In the genomic region with DNA sequence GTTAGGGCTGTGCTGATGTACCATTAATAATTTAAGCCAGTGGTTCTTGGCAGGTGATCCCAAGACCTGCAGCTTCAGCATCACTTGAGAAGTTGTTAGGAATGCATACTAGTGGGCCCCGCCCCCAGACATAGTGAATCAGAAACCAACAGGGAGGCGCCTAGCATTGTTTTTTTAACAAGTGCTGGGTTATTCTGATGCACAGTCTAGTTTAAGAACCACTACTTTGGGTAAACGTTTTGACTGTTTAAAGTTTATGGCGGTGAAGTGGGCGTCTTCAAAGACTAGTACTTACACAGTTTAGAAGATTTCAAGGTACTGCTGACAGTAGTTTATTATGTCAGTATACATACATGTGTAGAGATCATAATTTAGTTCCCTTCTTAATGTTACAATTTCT, we compare ENCODE assay signal across 23 cellular contexts.
"Had no signal": no experiment of that assay in that cellular context is flagged by ENCODE, and none has a peak within 500 bp of the region (broad histone marks: within the 10 kb centered on the region; RNA-seq: fewer than 3 reads in every experiment).

No MANE protein-coding gene starts in this region.

- H3K4me1 Mint-ChIP-seq: activated B cell treated with CpG ODN at 0.5 μM for 24 hours; neural crest cell; stimulated activated naive B cell treated with anti-CD40 and anti-IgM and Interleukin-4, amounts not matched to agents 10 μg/mL and 1 μg/mL and 100 μg/mL, for 72 hours had no signal

- H3K9me3 Mint-ChIP-seq: activated B cell treated with CpG ODN at 0.5 μM for 24 hours; activated naive CD4-positive, alpha-beta T cell treated with anti-CD3 and anti-CD28 coated beads, Interleukin-2, amount 50 U/mL, for 72 hours; neural crest cell; stimulated activated naive B cell treated with anti-CD40 and anti-IgM and Interleukin-4, amounts not matched to agents 10 μg/mL and 1 μg/mL and 100 μg/mL, for 72 hours had no signal

- H3K27me3 Mint-ChIP-seq: activated B cell treated with CpG ODN at 0.5 μM for 24 hours; stimulated activated naive B cell treated with anti-CD40 and anti-IgM and Interleukin-4, amounts not matched to agents 10 μg/mL and 1 μg/mL and 100 μg/mL, for 72 hours had no signal

- H3K36me3 ChIP-seq: uterus had no signal

- H3K4me3 Mint-ChIP-seq: activated B cell treated with CpG ODN at 0.5 μM for 24 hours; neural crest cell; stimulated activated naive B cell treated with anti-CD40 and anti-IgM and Interleukin-4, amounts not matched to agents 10 μg/mL and 1 μg/mL and 100 μg/mL, for 72 hours had no signal

- ATAC-seq: gastrocnemius medialis; left cardiac atrium; mucosa of descending colon; sciatic nerve; stimulated activated naive B cell treated with anti-CD40 and anti-IgM and Interleukin-4, amounts not matched to agents 10 μg/mL and 1 μg/mL and 100 μg/mL, for 72 hours had no signal

- DNase-seq: activated B cell treated with CpG ODN at 0.5 μM for 24 hours; activated CD4-positive, alpha-beta T cell treated with anti-CD3 and anti-CD28 coated beads for 48 hours; activated CD8-positive, alpha-beta memory T cell treated with anti-CD3 and anti-CD28 coated beads, Interleukin-2, amount 50 U/mL, for 4 hours; activated gamma-delta T cell; aorta; brain microvascular endothelial cell; central memory CD4-positive, alpha-beta T cell; effector memory CD4-positive, alpha-beta T cell; esophagus squamous epithelium; gastrocnemius medialis; hippocampal formation; left cardiac atrium; mesenchymal stem cell; mucosa of descending colon; occipital lobe; small intestine; stimulated activated naive B cell treated with anti-CD40 and anti-IgM and Interleukin-4, amounts not matched to agents 10 μg/mL and 1 μg/mL and 100 μg/mL, for 72 hours; T-helper 9 cell; trophoblast cell; uterus had no signal

- H3K36me3 Mint-ChIP-seq: activated naive CD4-positive, alpha-beta T cell treated with anti-CD3 and anti-CD28 coated beads, Interleukin-2, amount 50 U/mL, for 72 hours had no signal

- H3K4me3 ChIP-seq: esophagus squamous epithelium, gastrocnemius medialis, mucosa of descending colon, uterus had no signal

- H3K4me1 ChIP-seq: esophagus squamous epithelium, gastrocnemius medialis, uterus had no signal

- H3K27ac Mint-ChIP-seq: activated B cell treated with CpG ODN at 0.5 μM for 24 hours; activated naive CD4-positive, alpha-beta T cell treated with anti-CD3 and anti-CD28 coated beads, Interleukin-2, amount 50 U/mL, for 72 hours; stimulated activated naive B cell treated with anti-CD40 and anti-IgM and Interleukin-4, amounts not matched to agents 10 μg/mL and 1 μg/mL and 100 μg/mL, for 72 hours had no signal

- H3K27me3 ChIP-seq: brain microvascular endothelial cell, esophagus squamous epithelium, gastrocnemius medialis, uterus had no signal

- H3K27ac ChIP-seq: brain microvascular endothelial cell, esophagus squamous epithelium, gastrocnemius medialis, uterus had no signal

- H3K9me3 ChIP-seq: esophagus squamous epithelium, gastrocnemius medialis, mucosa of descending colon, uterus had no signal
